Comparison of ENCODE assay signal across 8 cellular contexts in genomic region chr18:77071711-77072292, GRCh38.
DNase-seq lines count a peak whose midpoint lies in the region; TF ChIP-seq lines count a peak whose summit lies in the region.

No MANE protein-coding gene starts in this region.

- H3K4me1 Mint-ChIP-seq in T-helper 1 cell treated with Interleukin-12 subunit alpha and Interleukin-12 subunit beta and Interleukin-4 antibody, amounts not matched to agents 30 μg/mL and 1 μg/mL, for 36 hours (ENCODE audit: low read depth), result peaks cover 82% of the 10 kb centered on the region
- peaks cover 44% of the 10 kb centered on the region for H3K4me1 Mint-ChIP-seq in nephron

- no peaks in the 10 kb centered on the region for H3K9me3 Mint-ChIP-seq in T-helper 1 cell treated with Interleukin-12 subunit alpha and Interleukin-12 subunit beta and Interleukin-4 antibody, amounts not matched to agents 30 μg/mL and 1 μg/mL, for 36 hours
- no peaks in the 10 kb centered on the region for H3K9me3 Mint-ChIP-seq in nephron

- H3K27ac Mint-ChIP-seq in T-helper 1 cell treated with Interleukin-12 subunit alpha and Interleukin-12 subunit beta and Interleukin-4 antibody, amounts not matched to agents 30 μg/mL and 1 μg/mL, for 36 hours, result peak overlapping the region; percentile 78
- H3K27ac Mint-ChIP-seq in nephron, result peak overlapping the region; percentile 18 to 86 (median 73)

- H3K27me3 Mint-ChIP-seq in T-helper 1 cell treated with Interleukin-12 subunit alpha and Interleukin-12 subunit beta and Interleukin-4 antibody, amounts not matched to agents 30 μg/mL and 1 μg/mL, for 36 hours (ENCODE audit: low read depth), result no peaks in the 10 kb centered on the region
- no peaks in the 10 kb centered on the region for H3K27me3 Mint-ChIP-seq in nephron (ENCODE audit: low read depth)

- no peak overlapping the region for H3K4me3 Mint-ChIP-seq in T-helper 1 cell treated with Interleukin-12 subunit alpha and Interleukin-12 subunit beta and Interleukin-4 antibody, amounts not matched to agents 30 μg/mL and 1 μg/mL, for 36 hours
- no peak overlapping the region for H3K4me3 Mint-ChIP-seq in nephron

- DNase-seq in EL, result peak; percentile 99
- DNase-seq in SIG-M5 (lab: John Stamatoyannopoulos, UW), result no peak
- no peak for DNase-seq in GF-D8 (lab: John Stamatoyannopoulos, UW)
- DNase-seq in NCI-H524 treated with DMSO at 0.1 percent for 48 hours (lab: John Stamatoyannopoulos, UW), result no peak
- no peak for DNase-seq in NCI-H128 (lab: John Stamatoyannopoulos, UW; ENCODE audit: unreplicated experiment)

- H3K36me3 Mint-ChIP-seq in T-helper 1 cell treated with Interleukin-12 subunit alpha and Interleukin-12 subunit beta and Interleukin-4 antibody, amounts not matched to agents 30 μg/mL and 1 μg/mL, for 36 hours (ENCODE audit: low read depth), result peaks cover 33% of the 10 kb centered on the region
- H3K36me3 Mint-ChIP-seq in nephron (ENCODE audit: low read depth), result no peaks in the 10 kb centered on the region

- H3K27ac ChIP-seq in cingulate gyrus (ENCODE audit: low read depth, low read length), result peak overlapping the region; percentile 24

- TF ChIP-seq CTCF in nephron (IDR thresholded peaks at IDR 0.05; ENCODE audit: unreplicated experiment in 3 of 3), result no peak
